ENCODE assay signal across 21 cellular contexts in the genomic region with DNA sequence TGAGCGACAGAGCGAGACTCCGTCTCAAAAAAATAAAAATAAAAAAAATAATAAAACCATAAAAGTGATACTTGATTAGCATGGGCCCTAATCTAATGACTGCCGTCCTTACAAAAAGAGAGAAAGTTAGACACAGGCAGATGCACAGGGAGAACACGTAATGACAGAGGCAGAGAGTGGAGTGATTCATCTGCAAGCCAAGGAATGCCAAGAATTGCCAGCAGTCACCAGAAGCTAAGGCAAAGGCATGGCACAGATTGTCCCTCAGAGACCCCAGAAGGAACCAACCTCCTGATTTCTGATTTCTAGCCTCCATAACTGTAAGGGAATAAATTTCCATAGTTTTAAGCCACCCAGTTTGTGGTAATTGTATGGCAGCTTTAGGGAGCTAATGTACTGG.
"Had no signal": no experiment of that assay in that cellular context is flagged by ENCODE, and none has a peak within 500 bp of the region (broad histone marks: within the 10 kb centered on the region; RNA-seq: fewer than 3 reads in every experiment).

No MANE protein-coding gene starts in this region.

- H3K36me3 ChIP-seq: ascending aorta, esophagus muscularis mucosa, right atrium auricular region, suprapubic skin, transverse colon had no signal

- H3K4me1 ChIP-seq: ascending aorta, right atrium auricular region had no signal

- ATAC-seq: left lobe of liver; stimulated activated naive CD8-positive, alpha-beta T cell treated with anti-CD3 and anti-CD28 coated beads, Interleukin-15, amount 100 ng/mL, for 72 hours; T-cell had no signal

- H3K4me3 Mint-ChIP-seq: activated CD4-positive, alpha-beta memory T cell treated with anti-CD3 and anti-CD28 coated beads, Interleukin-2, amount 10 ng/mL, durations not matched to agents 7 days and 5 days; activated naive CD4-positive, alpha-beta T cell treated with anti-CD3 and anti-CD28 coated beads for 36 hours; activated T-cell treated with anti-CD3 and anti-CD28 coated beads, Interleukin-2, amount 50 U/mL, for 24 hours; mesothelial cell of epicardium; stimulated activated naive CD8-positive, alpha-beta T cell treated with anti-CD3 and anti-CD28 coated beads, Interleukin-15, amount 100 ng/mL, for 72 hours; T-cell had no signal

- H3K27me3 ChIP-seq: ascending aorta, esophagus muscularis mucosa, right atrium auricular region, suprapubic skin, transverse colon had no signal

- H3K27ac ChIP-seq: ascending aorta, esophagus muscularis mucosa, right atrium auricular region, skin epidermis, suprapubic skin, transverse colon had no signal

- H3K4me3 ChIP-seq: ascending aorta, esophagus muscularis mucosa, right atrium auricular region, skin epidermis, suprapubic skin, transverse colon had no signal

- H3K9me3 Mint-ChIP-seq: activated T-helper 2 cell treated with anti-CD3 and anti-CD28 coated beads, Interferon-gamma antibody, Interleukin-2, Interleukin-4, amounts not matched to agents 10 μg/mL and 5 μg/mL and 100 μg/mL, durations not matched to agents 14 hours and 24 hours and 36 hours; stimulated activated naive CD8-positive, alpha-beta T cell treated with anti-CD3 and anti-CD28 coated beads, Interleukin-15, amount 100 ng/mL, for 72 hours; T-cell had no signal

- H3K36me3 Mint-ChIP-seq: T-cell had no signal

- H3K27me3 Mint-ChIP-seq: activated CD4-positive, alpha-beta memory T cell treated with anti-CD3 and anti-CD28 coated beads, Interleukin-2, amount 10 ng/mL, durations not matched to agents 7 days and 5 days; stimulated activated naive CD8-positive, alpha-beta T cell treated with anti-CD3 and anti-CD28 coated beads, Interleukin-15, amount 100 ng/mL, for 72 hours had no signal

- H3K9me3 ChIP-seq: ascending aorta, esophagus muscularis mucosa, right atrium auricular region, suprapubic skin, transverse colon had no signal

- H3K27ac Mint-ChIP-seq: activated CD4-positive, alpha-beta memory T cell treated with anti-CD3 and anti-CD28 coated beads, Interleukin-2, amount 10 ng/mL, durations not matched to agents 7 days and 5 days; activated naive CD4-positive, alpha-beta T cell treated with anti-CD3 and anti-CD28 coated beads for 36 hours; activated T-cell treated with anti-CD3 and anti-CD28 coated beads, Interleukin-2, amount 50 U/mL, for 24 hours; activated T-helper 2 cell treated with anti-CD3 and anti-CD28 coated beads, Interferon-gamma antibody, Interleukin-2, Interleukin-4, amounts not matched to agents 10 μg/mL and 5 μg/mL and 100 μg/mL, durations not matched to agents 14 hours and 24 hours and 36 hours; mesothelial cell of epicardium; progenitor cell of endocrine pancreas; stimulated activated naive CD8-positive, alpha-beta T cell treated with anti-CD3 and anti-CD28 coated beads, Interleukin-15, amount 100 ng/mL, for 72 hours; T-cell had no signal

- DNase-seq: activated CD4-positive, alpha-beta memory T cell treated with anti-CD3 and anti-CD28 coated beads, Interleukin-2, amount 10 ng/mL, durations not matched to agents 7 days and 5 days; activated CD4-positive, alpha-beta T cell treated with anti-CD3 and anti-CD28 coated beads for 48 hours; activated CD4-positive, CD25-positive, alpha-beta regulatory T cell; activated naive CD4-positive, alpha-beta T cell treated with anti-CD3 and anti-CD28 coated beads for 36 hours; activated T-cell treated with anti-CD3 and anti-CD28 coated beads, Interleukin-2, amount 50 U/mL, for 24 hours; effector CD8-positive, alpha-beta T cell; occipital lobe; stimulated activated CD4-positive, alpha-beta T cell treated with anti-CD3 and anti-CD28 coated beads, Interleukin-15, amount 100 ng/mL, for 24 hours; stimulated activated CD4-positive, alpha-beta T cell treated with anti-CD3 and anti-CD28 coated beads, Interleukin-2, amount 100 ng/mL, for 48 hours; stimulated activated naive CD8-positive, alpha-beta T cell treated with anti-CD3 and anti-CD28 coated beads, Interleukin-15, amount 100 ng/mL, for 72 hours; T-cell; transverse colon had no signal
